8 cellular contexts compared by ENCODE assay signal in genomic region chr22:18512378-18512777, GRCh38. TPM values are rescaled to one million over a fixed set of nuclear protein-coding genes. Genes with fewer than 3 reads are reported as not detected.
"Had no signal": no experiment of that assay in that cellular context is flagged by ENCODE, and none has a peak within 500 bp of the region (broad histone marks: within the 10 kb centered on the region; RNA-seq: fewer than 3 reads in every experiment).

No MANE protein-coding gene starts in this region.

RNA-seq across cellular contexts. Expression of gene GGTLC3, which starts 5.6 kb away (rescaled TPM):
- total RNA-seq: LHCN-M2, MCF 10A, NCI-H460, OCI-LY7, PC-9, Right ventricle myocardium inferior, RPMI7951, SK-MEL-5 had no signal

RNA-seq across cellular contexts. Expression of gene TMEM191B, which starts 15.2 kb away (rescaled TPM):
- total RNA-seq: MCF 10A, RPMI7951 had no signal
